In the genomic region with DNA sequence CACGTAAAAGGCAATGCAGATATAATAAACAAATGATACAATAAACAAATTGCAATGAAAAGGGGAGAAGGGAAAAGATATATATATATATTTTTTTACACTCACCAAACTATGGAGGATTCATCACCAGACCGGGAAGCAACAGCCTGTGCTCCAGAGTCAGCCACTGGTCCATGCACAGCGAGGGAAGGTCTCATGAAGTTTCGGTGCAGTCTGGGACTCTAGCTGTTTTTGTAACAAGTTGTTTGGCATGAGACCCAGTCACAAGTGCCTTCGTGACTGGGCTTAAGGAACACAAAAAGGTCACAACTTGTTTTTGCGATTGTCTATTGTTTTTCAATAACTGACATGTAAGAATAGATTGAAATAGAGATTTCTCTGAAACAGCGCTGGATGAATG, we compare ENCODE assay signal across 1 cellular context. TPM values are rescaled to one million over a fixed set of nuclear protein-coding genes. Genes with fewer than 3 reads are reported as not detected.
"Had no signal": no experiment of that assay in that cellular context is flagged by ENCODE, and none has a peak within 500 bp of the region (broad histone marks: within the 10 kb centered on the region; RNA-seq: fewer than 3 reads in every experiment).

No MANE protein-coding gene starts in this region.

RNA-seq across cellular contexts. Expression of gene LIMS3, which starts 4.8 kb away (rescaled TPM):
- total RNA-seq: esophagus mucosa had no signal
